In the genomic region with DNA sequence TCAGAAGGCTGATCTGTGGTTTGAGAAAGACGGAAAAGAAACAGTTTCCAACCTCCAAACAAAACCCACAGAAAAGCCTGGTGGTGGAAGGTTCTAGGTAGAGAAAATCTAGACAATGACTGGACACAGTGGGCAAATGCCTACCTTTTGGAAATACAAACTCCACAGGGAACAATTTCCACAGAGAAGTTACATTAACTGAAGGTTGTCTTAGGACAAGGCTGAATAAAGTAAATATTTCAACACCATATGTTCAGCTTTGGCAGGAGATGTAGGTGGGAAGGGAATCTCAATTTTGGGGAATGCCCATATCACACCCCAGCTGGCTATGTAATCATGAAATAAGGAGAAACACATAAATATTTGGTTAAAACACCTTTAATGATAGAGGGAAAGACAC, we compare ENCODE assay signal across 1 cellular context.
TF ChIP-seq lines count a peak whose summit lies in the region.

No MANE protein-coding gene starts in this region.

TF ChIP-seq in GM23338, 12 proteins besides CTCF, POLR2A, EP300 and RAD21 (continued from another document):
- no peak for TF ChIP-seq ZNF462 (CRISPR knock-in tag; IDR thresholded peaks at IDR 0.05)
- no peak for TF ChIP-seq STAT1 (IDR thresholded peaks at IDR 0.05; ENCODE audit: unreplicated experiment)
- no peak for TF ChIP-seq REST (IDR thresholded peaks at IDR 0.05; ENCODE audit: unreplicated experiment)
- TF ChIP-seq JUNB (IDR thresholded peaks at IDR 0.05; ENCODE audit: unreplicated experiment), result no peak
- TF ChIP-seq EZH2 (IDR thresholded peaks at IDR 0.05; ENCODE audit: low read depth, unreplicated experiment), result no peak
- no peak for TF ChIP-seq ZNF331 (CRISPR knock-in tag; IDR thresholded peaks at IDR 0.05; ENCODE audit: low read depth)
- no peak for TF ChIP-seq ZNF114 (CRISPR knock-in tag; IDR thresholded peaks at IDR 0.05)
- no peak for TF ChIP-seq NANOG (IDR thresholded peaks at IDR 0.05; ENCODE audit: borderline replicate concordance)
- no peak for TF ChIP-seq POLR2AphosphoS5 (IDR thresholded peaks at IDR 0.05; ENCODE audit: low read depth)
- TF ChIP-seq CREB1 (CRISPR knock-in tag; IDR thresholded peaks at IDR 0.05; ENCODE audit: low read depth), result no peak
- TF ChIP-seq, protein P1, sequence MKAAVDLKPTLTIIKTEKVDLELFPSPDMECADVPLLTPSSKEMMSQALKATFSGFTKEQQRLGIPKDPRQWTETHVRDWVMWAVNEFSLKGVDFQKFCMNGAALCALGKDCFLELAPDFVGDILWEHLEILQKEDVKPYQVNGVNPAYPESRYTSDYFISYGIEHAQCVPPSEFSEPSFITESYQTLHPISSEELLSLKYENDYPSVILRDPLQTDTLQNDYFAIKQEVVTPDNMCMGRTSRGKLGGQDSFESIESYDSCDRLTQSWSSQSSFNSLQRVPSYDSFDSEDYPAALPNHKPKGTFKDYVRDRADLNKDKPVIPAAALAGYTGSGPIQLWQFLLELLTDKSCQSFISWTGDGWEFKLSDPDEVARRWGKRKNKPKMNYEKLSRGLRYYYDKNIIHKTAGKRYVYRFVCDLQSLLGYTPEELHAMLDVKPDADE (IDR thresholded peaks at IDR 0.05), result no peak
